In genomic region chr19:16608290-16608704, GRCh38 we compare ENCODE assay signal across 8 cellular contexts. TPM values are rescaled to one million over a fixed set of nuclear protein-coding genes. Genes with fewer than 3 reads are reported as not detected.
A peak's percentile ranks its signal among the peaks of the same experiment; 100 is the strongest.
DNase-seq lines count a peak whose midpoint lies in the region; ATAC-seq and TF ChIP-seq lines count a peak whose summit lies in the region.

No MANE protein-coding gene starts in this region.

- TF ChIP-seq POLR2A in breast epithelium (IDR thresholded peaks at IDR 0.05), result no peak
- no peak for TF ChIP-seq POLR2A in uterus (IDR thresholded peaks at IDR 0.05)

- H3K4me1 ChIP-seq in breast epithelium, result no peaks in the 10 kb centered on the region
- peaks cover 23 to 24% of the 10 kb centered on the region in 2 donors for H3K4me1 ChIP-seq in lung (ENCODE audit: control insufficient read depth in 2 of 2, insufficient read depth in 2 of 2, low read length in 2 of 2)
- peaks cover 16 to 18% of the 10 kb centered on the region in 2 donors for H3K4me1 ChIP-seq in uterus

- no peak overlapping the region for H3K4me3 Mint-ChIP-seq in activated naive CD8-positive, alpha-beta T cell
- H3K4me3 Mint-ChIP-seq in activated naive CD8-positive, alpha-beta T cell treated with anti-CD3 and anti-CD28 coated beads for 36 hours, result no peak overlapping the region

- H3K36me3 Mint-ChIP-seq in activated naive CD8-positive, alpha-beta T cell, result no peaks in the 10 kb centered on the region
- H3K36me3 Mint-ChIP-seq in activated naive CD8-positive, alpha-beta T cell treated with anti-CD3 and anti-CD28 coated beads for 36 hours, result peaks cover 2% of the 10 kb centered on the region

- no peaks in the 10 kb centered on the region for H3K36me3 ChIP-seq in breast epithelium
- H3K36me3 ChIP-seq in lung (ENCODE audit: control insufficient read depth in 2 of 2, insufficient read depth in 2 of 2, low read length in 2 of 2), result no peaks in the 10 kb centered on the region
- H3K36me3 ChIP-seq in uterus, result no peaks in the 10 kb centered on the region

- TF ChIP-seq CTCF in breast epithelium (IDR thresholded peaks at IDR 0.05) (no peak), lung (IDR thresholded peaks at IDR 0.05; ENCODE audit: control extremely low read depth, extremely low read depth) (no peak), uterus (IDR thresholded peaks at IDR 0.05) (no peak)

- DNase-seq in activated naive CD8-positive, alpha-beta T cell treated with anti-CD3 and anti-CD28 coated beads for 36 hours, result no peak
- no peak for DNase-seq in breast epithelium (ENCODE audit: low spot score in 2 of 2)
- no peak for DNase-seq in lung (ENCODE audit: low spot score)
- peak; percentile 70 to 93 for DNase-seq in uterus
- DNase-seq in activated gamma-delta T cell (lab: John Stamatoyannopoulos, UW), result no peak

- H3K27ac ChIP-seq in breast epithelium (peak overlapping the region; percentile 64 to 66), lung (ENCODE audit: low read depth in 1 of 2, low read length in 1 of 2) (peak overlapping the region in 1 of 2 donors; percentile 87), uterus (peak overlapping the region; percentile 88 to 96)

- no peaks in the 10 kb centered on the region for H3K27me3 Mint-ChIP-seq in activated naive CD8-positive, alpha-beta T cell
- H3K27me3 Mint-ChIP-seq in activated naive CD8-positive, alpha-beta T cell treated with anti-CD3 and anti-CD28 coated beads for 36 hours, result no peaks in the 10 kb centered on the region

- H3K9me3 ChIP-seq in breast epithelium (no peaks in the 10 kb centered on the region), lung (ENCODE audit: control insufficient read depth in 2 of 2, insufficient read depth in 1 of 2, low read length in 1 of 2) (no peaks in the 10 kb centered on the region), uterus (no peaks in the 10 kb centered on the region)

- no peaks in the 10 kb centered on the region for H3K27me3 ChIP-seq in breast epithelium
- H3K27me3 ChIP-seq in lung (ENCODE audit: control insufficient read depth, insufficient read depth), result no peaks in the 10 kb centered on the region
- H3K27me3 ChIP-seq in uterus, result no peaks in the 10 kb centered on the region

- no peaks in the 10 kb centered on the region for H3K9me3 Mint-ChIP-seq in activated naive CD8-positive, alpha-beta T cell (ENCODE audit: low read depth)
- H3K9me3 Mint-ChIP-seq in activated naive CD8-positive, alpha-beta T cell treated with anti-CD3 and anti-CD28 coated beads for 36 hours, result no peaks in the 10 kb centered on the region

- ATAC-seq in lung (ENCODE audit: insufficient read depth, low FRiP score) (peak; percentile 56), HG03469 (IDR thresholded peaks at IDR 0.05; ENCODE audit: unreplicated experiment) (no peak), GM19351 (IDR thresholded peaks at IDR 0.05; ENCODE audit: unreplicated experiment) (no peak)

- H3K4me3 ChIP-seq in breast epithelium, result no peak overlapping the region
- no peak overlapping the region for H3K4me3 ChIP-seq in lung
- no peak overlapping the region for H3K4me3 ChIP-seq in uterus

- H3K4me1 Mint-ChIP-seq in activated naive CD8-positive, alpha-beta T cell (ENCODE audit: low read depth), result peaks cover 53% of the 10 kb centered on the region
- peaks cover 51% of the 10 kb centered on the region for H3K4me1 Mint-ChIP-seq in activated naive CD8-positive, alpha-beta T cell treated with anti-CD3 and anti-CD28 coated beads for 36 hours

- H3K27ac Mint-ChIP-seq in activated naive CD8-positive, alpha-beta T cell, result peak overlapping the region; percentile 41
- H3K27ac Mint-ChIP-seq in activated naive CD8-positive, alpha-beta T cell treated with anti-CD3 and anti-CD28 coated beads for 36 hours, result no peak overlapping the region

- intact Hi-C loops in breast epithelium (cut with DNase I; ENCODE audit: low total_unique reads) (no loop called here), uterus (cut with DNase I; ENCODE audit: low total_unique reads) (no loop called here)

RNA-seq across cellular contexts. Expression of gene MED26, which starts 19.7 kb away (rescaled TPM):
- 10 to 100 TPM; 16.0 to 17.2 TPM for total RNA-seq in activated naive CD8-positive, alpha-beta T cell treated with anti-CD3 and anti-CD28 coated beads for 36 hours
- total RNA-seq in breast epithelium (1 to 10 TPM; 5.6 to 10.0 (median 7.5) TPM), lung (10 to 100 TPM in 1 of 2 donors, 1 to 10 TPM in 1; 8.9 to 18.2 TPM), uterus (10 to 100 TPM in 1 of 4 donors, 1 to 10 TPM in 3; 1.5 to 13.5 (median 3.6) TPM)
- polyA plus RNA-seq in lung, result 1 to 10 TPM; 7.0 to 7.4 TPM

RNA-seq across cellular contexts. Expression of gene SLC35E1, which starts 36.1 kb away (rescaled TPM):
- total RNA-seq in activated naive CD8-positive, alpha-beta T cell treated with anti-CD3 and anti-CD28 coated beads for 36 hours, result 10 to 100 TPM; 46.7 TPM
- total RNA-seq in breast epithelium, result 10 to 100 TPM; 33.0 to 44.9 (median 39.2) TPM
- total RNA-seq in lung, result 10 to 100 TPM; 30.3 to 58.1 TPM
- 10 to 100 TPM; 24.9 to 36.4 TPM for polyA plus RNA-seq in lung
- total RNA-seq in uterus, result 10 to 100 TPM; 10.2 to 39.8 (median 19.8) TPM

RNA-seq across cellular contexts. Expression of gene SMIM7, which starts 51.6 kb away (rescaled TPM):
- 10 to 100 TPM; 48.1 to 59.2 TPM for total RNA-seq in activated naive CD8-positive, alpha-beta T cell treated with anti-CD3 and anti-CD28 coated beads for 36 hours
- 100 to 1,000 TPM; 111 to 167 (median 142) TPM for total RNA-seq in breast epithelium
- 10 to 100 TPM; 78.8 to 78.9 TPM for total RNA-seq in lung
- 10 to 100 TPM; 68.0 to 86.3 TPM for polyA plus RNA-seq in lung
- 100 to 1,000 TPM in 1 of 4 donors, 10 to 100 TPM in 3; 26.6 to 144 (median 85.0) TPM for total RNA-seq in uterus

RNA-seq across cellular contexts. Expression of gene TMEM38A, which starts 52.6 kb away (rescaled TPM):
- 1 to 10 TPM in 1 of 2 experiments, under 1 TPM in 1; 0.70 to 1.2 TPM for total RNA-seq in activated naive CD8-positive, alpha-beta T cell treated with anti-CD3 and anti-CD28 coated beads for 36 hours
- 1 to 10 TPM; 2.9 to 5.0 (median 3.1) TPM for total RNA-seq in breast epithelium
- 1 to 10 TPM; 3.9 to 6.2 TPM for total RNA-seq in lung
- 1 to 10 TPM; 3.6 to 3.8 TPM for polyA plus RNA-seq in lung
- total RNA-seq in uterus, result 1 to 10 TPM in 2 of 4 donors, not detected in 2; 3.5 to 5.0 TPM

Comparison
In these comparisons a context has a peak if more than half of its experiments do, and no peak if none do; other contexts are left out.
1. DNase-seq: peak in uterus (2 of 2); none in activated naive CD8-positive, alpha-beta T cell treated with anti-CD3 and anti-CD28 coated beads for 36 hours (single experiment), breast epithelium (0 of 2), lung (single experiment) and activated gamma-delta T cell (single experiment).